Comparison of ENCODE assay signal across 16 cellular contexts in the genomic region with DNA sequence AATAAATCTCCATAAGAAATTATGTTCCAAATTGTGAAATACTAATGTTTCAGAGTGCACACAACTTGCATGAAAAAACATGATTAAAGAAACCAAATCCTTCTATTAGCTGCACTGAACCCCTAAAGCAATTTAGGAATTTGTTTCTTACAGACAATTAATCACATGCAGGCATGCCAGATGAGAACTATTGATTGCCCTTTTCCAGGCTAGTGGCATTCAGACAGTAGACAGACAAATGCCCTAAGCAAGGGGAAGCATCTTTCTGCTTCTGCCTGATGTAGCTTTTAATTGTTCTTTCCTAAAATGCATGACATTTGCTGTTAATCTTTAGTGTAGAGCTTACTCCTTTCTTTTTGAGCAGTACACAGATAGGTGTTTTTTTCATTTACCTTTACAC.
"Had no signal": no experiment of that assay in that cellular context is flagged by ENCODE, and none has a peak within 500 bp of the region (broad histone marks: within the 10 kb centered on the region; RNA-seq: fewer than 3 reads in every experiment).

No MANE protein-coding gene starts in this region.

- DNase-seq: KBM-7, MV-4-11, NCI-H1048, NCI-H1105, NCI-H1417, NCI-H1436 treated with DMSO at 0.1 percent for 48 hours, NCI-H1694, NCI-H187 treated with DMSO at 0.1 percent for 48 hours, NCI-H2029 treated with DMSO at 0.1 percent for 48 hours, NCI-H2171, NCI-H226, NCI-H446, NCI-H510A, NCI-H526, SHP77 had no signal

- H3K27ac ChIP-seq: RWPE1 had no signal
